ENCODE assay signal across 9 cellular contexts in the genomic region with DNA sequence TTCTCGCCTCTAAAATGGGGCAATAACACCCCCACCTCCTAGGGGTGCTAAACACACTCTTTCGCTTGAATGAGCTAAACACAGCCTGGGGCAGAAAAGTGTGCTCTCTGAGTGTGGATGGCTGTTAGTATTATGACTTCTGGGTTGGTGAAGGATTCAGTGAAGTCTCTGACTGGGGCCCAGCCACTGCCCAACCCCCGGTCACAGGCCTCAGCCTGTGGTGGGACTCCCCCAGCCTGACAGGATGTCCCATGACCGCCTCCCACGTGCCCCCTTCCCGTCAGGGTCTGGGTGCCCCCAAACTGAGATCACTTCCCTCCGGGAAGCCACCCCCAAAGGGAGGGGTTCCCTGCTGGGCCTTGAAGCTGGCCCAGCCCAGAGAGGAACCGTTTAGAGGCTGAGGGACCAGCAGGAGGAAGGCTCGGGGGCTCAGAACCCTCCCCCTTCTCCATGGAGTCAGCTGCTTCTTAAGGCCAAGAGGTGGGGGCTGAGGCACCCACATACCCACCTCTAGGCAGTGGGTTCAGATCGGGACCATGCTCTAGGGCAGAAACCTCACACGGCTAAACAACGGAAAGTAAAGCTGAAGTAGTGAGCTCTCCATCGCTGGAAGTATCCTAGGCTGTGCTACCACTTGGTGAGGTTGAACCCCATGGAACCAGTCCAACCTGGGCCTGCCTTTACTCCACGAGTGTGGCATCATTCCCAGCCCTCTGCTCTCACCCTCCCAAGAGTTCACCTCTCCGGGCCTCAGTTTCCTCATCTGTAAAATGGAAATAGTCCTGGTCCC. TPM values are rescaled to one million over a fixed set of nuclear protein-coding genes. Genes with fewer than 3 reads are reported as not detected.
A peak's percentile ranks its signal among the peaks of the same experiment; 100 is the strongest.
DNase-seq lines count a peak whose midpoint lies in the region; ATAC-seq and TF ChIP-seq lines count a peak whose summit lies in the region.
"Had no signal": no experiment of that assay in that cellular context is flagged by ENCODE, and none has a peak within 500 bp of the region (broad histone marks: within the 10 kb centered on the region; RNA-seq: fewer than 3 reads in every experiment).

No MANE protein-coding gene starts in this region.

- no peaks in the 10 kb centered on the region for H3K36me3 ChIP-seq in psoas muscle (ENCODE audit: insufficient read depth in 1 of 2, low read depth in 1 of 2)
- H3K36me3 ChIP-seq: adrenal gland had no signal

- intact Hi-C loops in sciatic nerve (cut with DNase I) (no loop called here), psoas muscle (cut with DNase I) (no loop called here)

- ATAC-seq in GM18498 (IDR thresholded peaks at IDR 0.05; ENCODE audit: unreplicated experiment) (peak; percentile 51), HG03442 (IDR thresholded peaks at IDR 0.05; ENCODE audit: unreplicated experiment) (peak; percentile 39), sciatic nerve (peak; percentile 53), psoas muscle (no peak), HG03196 (IDR thresholded peaks at IDR 0.05; ENCODE audit: unreplicated experiment) (no peak)

- WGBS in psoas muscle, 3 donors, result 55 to 61% (median 59%) methylated on average over 15 of the region's 15 CpGs

- no peak for TF ChIP-seq CTCF in psoas muscle (IDR thresholded peaks at IDR 0.05)

- no peaks in the 10 kb centered on the region for H3K4me1 ChIP-seq in psoas muscle
- H3K4me1 ChIP-seq: adrenal gland had no signal

- H3K27me3 ChIP-seq in psoas muscle (ENCODE audit: insufficient read depth in 3 of 3, low read length in 2 of 3), result peaks cover 0 to 17% (median 0%) of the 10 kb centered on the region in 3 donors
- H3K27me3 ChIP-seq: adrenal gland had no signal

- no peak overlapping the region for H3K4me3 ChIP-seq in psoas muscle
- H3K4me3 ChIP-seq: adrenal gland had no signal

- no peaks in the 10 kb centered on the region for H3K9me3 ChIP-seq in psoas muscle
- H3K9me3 ChIP-seq: adrenal gland had no signal

- DNase-seq in activated gamma-delta T cell treated with anti-CD3 and anti-CD28 coated beads, Interleukin-2, amount 50 U/mL, for 16 hours (ENCODE audit: low read depth), result peak; percentile 26
- DNase-seq in sciatic nerve (ENCODE audit: low spot score), result no peak
- no peak for DNase-seq in psoas muscle
- DNase-seq in DMS53 (lab: John Stamatoyannopoulos, UW), result no peak
- no peak for DNase-seq in NCI-H1417 treated with DMSO at 0.1 percent for 48 hours (lab: John Stamatoyannopoulos, UW)

- H3K27ac ChIP-seq in psoas muscle, result no peak overlapping the region

RNA-seq across cellular contexts. Expression of gene DTX1, which starts 13.8 kb away (rescaled TPM):
- total RNA-seq in sciatic nerve (10.1 TPM), psoas muscle (1 to 10 TPM in 2 of 4 donors, under 1 TPM in 2; 0.49 to 2.4 (median 1.2) TPM)
- polyA plus RNA-seq in psoas muscle, result under 1 TPM; 0.59 to 0.86 (median 0.69) TPM

Comparison
In these comparisons a context has a peak if more than half of its experiments do, and no peak if none do; other contexts are left out.
1. ATAC-seq: peak in GM18498 (single experiment), HG03442 (single experiment) and sciatic nerve (single experiment); none in psoas muscle (0 of 4) and HG03196 (single experiment).